Comparison of ENCODE assay signal across 22 cellular contexts in genomic region chr16:13118091-13118490, GRCh38.
"Had no signal": no experiment of that assay in that cellular context is flagged by ENCODE, and none has a peak within 500 bp of the region (broad histone marks: within the 10 kb centered on the region; RNA-seq: fewer than 3 reads in every experiment).

No MANE protein-coding gene starts in this region.

- H2AFZ ChIP-seq: parathyroid adenoma had no signal

- H3K36me3 Mint-ChIP-seq: naive thymus-derived CD4-positive, alpha-beta T cell; stimulated activated memory B cell treated with anti-CD40 and anti-IgM and Interleukin-4, amounts not matched to agents 10 μg/mL and 1 μg/mL and 100 μg/mL, for 72 hours had no signal

- H3K4me3 Mint-ChIP-seq: dendritic cell treated with granulocyte-macrophage colony-stimulating factor and Interleukin-4, amounts not matched to agents 40 ng/mL and 50 ng/mL, for 4 days; naive thymus-derived CD4-positive, alpha-beta T cell; nephron progenitor cell; stimulated activated memory B cell treated with anti-CD40 and anti-IgM and Interleukin-4, amounts not matched to agents 10 μg/mL and 1 μg/mL and 100 μg/mL, for 72 hours; stimulated activated naive CD8-positive, alpha-beta T cell treated with anti-CD3 and anti-CD28 coated beads, Interleukin-15, Interleukin-2, amounts not matched to agents 100 ng/mL and 50 ng/mL, for 24 hours had no signal

- DNase-seq: foreskin melanocyte; heart right ventricle; hypothalamus; left cardiac atrium; left ventricle myocardium inferior; lower lobe of right lung; mesenchymal stem cell; naive thymus-derived CD4-positive, alpha-beta T cell; nephron progenitor cell; retina; spleen; stimulated activated CD4-positive, alpha-beta T cell treated with anti-CD3 and anti-CD28 coated beads, Interleukin-15, amount 100 ng/mL, for 24 hours; stimulated activated CD4-positive, alpha-beta T cell treated with anti-CD3 and anti-CD28 coated beads, Interleukin-1b, Interleukin-23, amount 100 ng/mL, for 48 hours; stimulated activated CD4-positive, alpha-beta T cell treated with anti-CD3 and anti-CD28 coated beads, Interleukin-4, amount 100 ng/mL, for 24 hours; testis; upper lobe of right lung had no signal

- H3K27me3 ChIP-seq: spleen, testis, tibial nerve, upper lobe of right lung had no signal

- H3K9me3 Mint-ChIP-seq: dendritic cell treated with granulocyte-macrophage colony-stimulating factor and Interleukin-4, amounts not matched to agents 40 ng/mL and 50 ng/mL, for 4 days; stimulated activated naive CD8-positive, alpha-beta T cell treated with anti-CD3 and anti-CD28 coated beads, Interleukin-15, Interleukin-2, amounts not matched to agents 100 ng/mL and 50 ng/mL, for 24 hours had no signal

- H3K4me1 Mint-ChIP-seq: naive thymus-derived CD4-positive, alpha-beta T cell; stimulated activated memory B cell treated with anti-CD40 and anti-IgM and Interleukin-4, amounts not matched to agents 10 μg/mL and 1 μg/mL and 100 μg/mL, for 72 hours had no signal

- H3K4me1 ChIP-seq: heart right ventricle, left ventricle myocardium inferior, lower lobe of right lung, parathyroid adenoma, prostate gland, spleen, testis, tibial nerve, upper lobe of right lung had no signal

- H3K79me2 ChIP-seq: parathyroid adenoma had no signal

- H3K4me3 ChIP-seq: heart right ventricle, left ventricle myocardium inferior, lower lobe of right lung, prostate gland, spleen, testis, tibial nerve, upper lobe of right lung had no signal

- H3K9me3 ChIP-seq: heart right ventricle, lower lobe of right lung, prostate gland, testis, tibial nerve, upper lobe of right lung had no signal

- H3K36me3 ChIP-seq: heart right ventricle, left ventricle myocardium inferior, lower lobe of right lung, prostate gland, spleen, tibial nerve, upper lobe of right lung had no signal

- H3K27me3 Mint-ChIP-seq: dendritic cell treated with granulocyte-macrophage colony-stimulating factor and Interleukin-4, amounts not matched to agents 40 ng/mL and 50 ng/mL, for 4 days; stimulated activated memory B cell treated with anti-CD40 and anti-IgM and Interleukin-4, amounts not matched to agents 10 μg/mL and 1 μg/mL and 100 μg/mL, for 72 hours had no signal

- H3K27ac ChIP-seq: heart right ventricle, left ventricle myocardium inferior, lower lobe of right lung, parathyroid adenoma, prostate gland, spleen, testis, tibial nerve, upper lobe of right lung had no signal

- H3K9ac ChIP-seq: parathyroid adenoma had no signal

- H3K27ac Mint-ChIP-seq: dendritic cell treated with granulocyte-macrophage colony-stimulating factor and Interleukin-4, amounts not matched to agents 40 ng/mL and 50 ng/mL, for 4 days; naive thymus-derived CD4-positive, alpha-beta T cell; nephron progenitor cell; stimulated activated memory B cell treated with anti-CD40 and anti-IgM and Interleukin-4, amounts not matched to agents 10 μg/mL and 1 μg/mL and 100 μg/mL, for 72 hours; stimulated activated naive CD8-positive, alpha-beta T cell treated with anti-CD3 and anti-CD28 coated beads, Interleukin-15, Interleukin-2, amounts not matched to agents 100 ng/mL and 50 ng/mL, for 24 hours had no signal
